8 cellular contexts compared by ENCODE assay signal in the genomic region with DNA sequence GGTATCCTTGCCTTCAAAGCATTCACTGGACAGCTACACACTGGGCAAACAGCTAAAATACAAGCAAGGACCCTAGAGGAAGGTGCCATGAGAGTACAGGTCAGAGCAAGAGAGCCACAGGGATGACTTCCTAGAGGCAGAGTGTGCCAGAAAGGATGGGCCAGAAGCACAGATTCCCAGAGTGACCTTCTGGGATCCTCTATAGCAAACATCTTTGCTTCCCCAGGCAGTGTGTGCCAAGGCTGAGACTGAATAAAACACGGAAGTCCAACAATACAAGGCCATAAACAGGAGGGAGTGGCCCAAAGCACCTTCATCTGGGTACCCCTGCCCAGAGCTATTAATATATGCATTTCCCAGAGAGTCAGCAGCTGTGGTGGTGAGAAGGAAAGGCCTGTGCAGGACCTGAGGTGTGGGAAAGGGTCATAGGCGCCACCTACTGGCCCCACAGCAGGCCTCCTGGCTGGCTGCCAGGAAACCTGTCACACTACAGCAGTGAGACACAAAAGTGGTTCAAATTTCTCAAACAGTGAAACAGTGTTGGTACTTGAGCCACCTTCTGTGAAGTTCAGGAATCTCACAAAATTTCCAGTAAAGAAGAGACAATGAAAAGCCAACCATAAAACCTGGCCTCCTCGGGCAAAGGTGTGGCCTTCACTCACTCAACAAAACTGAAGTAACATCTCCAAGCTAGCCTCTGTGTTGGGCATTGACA. TPM values are rescaled to one million over a fixed set of nuclear protein-coding genes. Genes with fewer than 3 reads are reported as not detected.
DNase-seq lines count a peak whose midpoint lies in the region; ATAC-seq and TF ChIP-seq lines count a peak whose summit lies in the region.

No MANE protein-coding gene starts in this region.

- CTCF ChIA-PET in MCF 10A (lab: Yijun Ruan, JAX): interaction anchor here (0.6 to 3.4 kb wide), 52 partner anchors 8 to 442 kb away, joined by 3 to 50 read pairs (median 5); a partner anchor contains a TSS

- peak overlapping the region in 4 of 7 donors; percentile 16 to 85 (median 63) for H3K27ac Mint-ChIP-seq in CD14-positive monocyte
- H3K27ac Mint-ChIP-seq in MCF 10A (ENCODE audit: low read depth, unreplicated experiment): no peak overlapping the region

- H3K27me3 Mint-ChIP-seq in CD14-positive monocyte (ENCODE audit: low read depth in 3 of 3) (no peaks in the 10 kb centered on the region), MCF 10A (ENCODE audit: insufficient read depth, unreplicated experiment) (no peaks in the 10 kb centered on the region)

- POLR2A ChIA-PET in MCF 10A (lab: Yijun Ruan, JAX): interaction anchor here (0.7 to 3.0 kb wide), 2 partner anchors 18 to 355 kb away, joined by 3 to 17 read pairs; a partner anchor contains a TSS

- H3K36me3 Mint-ChIP-seq in CD14-positive monocyte: peaks cover 29 to 37% of the 10 kb centered on the region in 2 donors
- H3K36me3 Mint-ChIP-seq in MCF 10A (ENCODE audit: insufficient read depth, unreplicated experiment): no peaks in the 10 kb centered on the region

- BruUV-seq in MCF 10A (replicated peaks; lab: Mats Ljungman, UMichigan): no TSS peak

- H3K27ac ChIP-seq in VCaP: peak overlapping the region; percentile 42

- H3K9me3 Mint-ChIP-seq in CD14-positive monocyte (no peaks in the 10 kb centered on the region), MCF 10A (ENCODE audit: unreplicated experiment) (no peaks in the 10 kb centered on the region)

- peak; percentile 85 for DNase-seq in CD14-positive monocyte (ENCODE audit: low spot score)
- peak; percentile 78 for DNase-seq in H7
- DNase-seq in NCI-H2171 treated with DMSO at 0.1 percent for 48 hours (lab: John Stamatoyannopoulos, UW): peak; percentile 84
- DNase-seq in MCF 10A (ENCODE audit: unreplicated experiment): peak; percentile 85
- DNase-seq in iris pigment epithelial cell (ENCODE audit: low read depth): peak; percentile 75
- DNase-seq in stimulated activated CD4-positive, alpha-beta T cell treated with anti-CD3 and anti-CD28 coated beads, Interleukin-15, amount 100 ng/mL, for 48 hours (ENCODE audit: low read depth in 2 of 2): peak; percentile 73 to 78

- H3K4me3 ChIP-seq in H7 (ENCODE audit: insufficient read depth, low read depth, low read length): no peak overlapping the region

- intact Hi-C loops in CD14-positive monocyte (cut with micrococcal nuclease): loop anchor here in 1 of 2 donors (10.0 kb wide), 1 partner anchor 69 kb away; no protein-coding TSS in a partner anchor
- intact Hi-C loops in MCF 10A (cut with micrococcal nuclease): loop anchor here (1.0 to 10.0 kb wide), 5 partner anchors 60 to 439 kb away; no protein-coding TSS in a partner anchor

- H3K4me3 Mint-ChIP-seq in CD14-positive monocyte: no peak overlapping the region
- no peak overlapping the region for H3K4me3 Mint-ChIP-seq in MCF 10A (ENCODE audit: unreplicated experiment)

- H3K4me1 Mint-ChIP-seq in CD14-positive monocyte (peaks cover 47% of the 10 kb centered on the region), MCF 10A (ENCODE audit: insufficient read depth, unreplicated experiment) (peaks cover 5% of the 10 kb centered on the region)

- H3K36me3 ChIP-seq in H7 (replicated peaks; ENCODE audit: control insufficient read depth, insufficient read depth, low read length): no peaks in the 10 kb centered on the region

- H3K27me3 ChIP-seq in H7 (ENCODE audit: control insufficient read depth, insufficient read depth, low read length): no peaks in the 10 kb centered on the region

- ATAC-seq in GM18870 (IDR thresholded peaks at IDR 0.05; ENCODE audit: unreplicated experiment): no peak

- TF ChIP-seq CTCF in CD14-positive monocyte (IDR thresholded peaks at IDR 0.05) (peak; percentile 90), VCaP (conservative IDR thresholded peaks at IDR 0.05) (peak; percentile 97), MCF 10A (IDR thresholded peaks at IDR 0.05; ENCODE audit: unreplicated experiment) (peak; percentile 82)

RNA-seq across cellular contexts. Expression of a gene that starts 20.3 kb away (rescaled TPM):
- polyA plus RNA-seq in CD14-positive monocyte: 10 to 100 TPM; 15.8 to 17.7 TPM
- 27.1 and 32.4 TPM in 2 replicates for total RNA-seq in H7 (2014; rRNA removed; shearing (Covaris generic))
- 42.2 and 44.4 TPM in 2 replicates for total RNA-seq in MCF 10A (2022)
